In genomic region chr3:183883291-183884096, GRCh38 we compare ENCODE assay signal across 9 cellular contexts. TPM values are rescaled to one million over a fixed set of nuclear protein-coding genes. Genes with fewer than 3 reads are reported as not detected.
A peak's percentile ranks its signal among the peaks of the same experiment; 100 is the strongest.
DNase-seq lines count a peak whose midpoint lies in the region; FAIRE-seq and TF ChIP-seq lines count a peak whose summit lies in the region.
"Had no signal": no experiment of that assay in that cellular context is flagged by ENCODE, and none has a peak within 500 bp of the region (broad histone marks: within the 10 kb centered on the region; RNA-seq: fewer than 3 reads in every experiment).

No MANE protein-coding gene starts in this region.

- H3K4me3 Mint-ChIP-seq in CD8-positive, alpha-beta memory T cell: peak overlapping the region; percentile 86 to 97 (median 90)
- H3K4me3 Mint-ChIP-seq in osteocyte (ENCODE audit: unreplicated experiment): peak overlapping the region; percentile 96

- CTCF ChIA-PET in CD8-positive, alpha-beta memory T cell (lab: Charles Lee): interaction anchor here (0.9 to 2.5 kb wide), 15 partner anchors 8 to 568 kb away, joined by 3 to 13 read pairs (median 6); partner anchors contain the start of genes ABCC5 and EEF1AKMT4
- CTCF ChIA-PET in endothelial cell of umbilical vein (lab: Charles Lee): interaction anchor here (0.9 to 3.0 kb wide), 16 partner anchors 9 to 406 kb away, joined by 3 to 16 read pairs (median 4); partner anchors contain the start of genes ABCC5 and MAP6D1

- dilution Hi-C loops in endothelial cell of umbilical vein (cut with MboI; ENCODE audit: extremely low pct_ligation_motif_present, low sequenced_read_pairs): no loop called here

- H3K79me2 ChIP-seq in OCI-LY1 (ENCODE audit: insufficient read depth, low read length): peaks cover 57% of the 10 kb centered on the region
- peaks cover 43% of the 10 kb centered on the region for H3K79me2 ChIP-seq in endothelial cell of umbilical vein (ENCODE audit: control insufficient read depth, insufficient read depth, low read length)

- H3K27me3 ChIP-seq in CD8-positive, alpha-beta memory T cell (ENCODE audit: insufficient read depth, low read length, poor library complexity, severe bottlenecking): no peaks in the 10 kb centered on the region
- H3K27me3 ChIP-seq in OCI-LY1 (ENCODE audit: insufficient read depth, low read length) (no peaks in the 10 kb centered on the region), endothelial cell of umbilical vein (ENCODE audit: control insufficient read depth in 2 of 2, insufficient read depth in 2 of 2, low read length in 2 of 2) (no peaks in the 10 kb centered on the region)

- intact Hi-C loops in endothelial cell of umbilical vein (cut with micrococcal nuclease): loop anchor here (1.0 to 5.0 kb wide), 4 partner anchors 58 to 761 kb away; partner anchors contain the start of gene MAP6D1

- TF ChIP-seq CTCF in OCI-LY1 (IDR thresholded peaks at IDR 0.05; ENCODE audit: low read length): no peak
- TF ChIP-seq CTCF in endothelial cell of umbilical vein (IDR thresholded peaks at IDR 0.05; ENCODE audit: extremely low read depth in 1 of 2, insufficient read depth in 1 of 2, low read depth in 1 of 2, low read length in 2 of 2): no peak
- no peak for TF ChIP-seq CTCF in osteocyte (IDR thresholded peaks at IDR 0.05)

- no peaks in the 10 kb centered on the region for H3K9me1 ChIP-seq in endothelial cell of umbilical vein (replicated peaks; ENCODE audit: control insufficient read depth, extremely low read depth, insufficient read depth, low read length)

- H3K9me3 Mint-ChIP-seq in CD8-positive, alpha-beta memory T cell: no peaks in the 10 kb centered on the region
- H3K9me3 Mint-ChIP-seq in osteocyte (ENCODE audit: unreplicated experiment): no peaks in the 10 kb centered on the region

- H3K9ac ChIP-seq in OCI-LY1 (ENCODE audit: low read length): peak overlapping the region; percentile 90
- H3K9ac ChIP-seq in endothelial cell of umbilical vein (replicated peaks; ENCODE audit: extremely low read depth, insufficient read depth, low read length): peak overlapping the region; percentile 56

- POLR2A ChIA-PET in CD8-positive, alpha-beta memory T cell (lab: Charles Lee): interaction anchor here (1.0 kb wide), 1 partner anchor 12 kb away, joined by 3 read pairs; no protein-coding TSS in a partner anchor
- POLR2A ChIA-PET in endothelial cell of umbilical vein (lab: Charles Lee): interaction anchor here (0.6 kb wide), 1 partner anchor 15 kb away, joined by 4 read pairs; no protein-coding TSS in a partner anchor

- H2AFZ ChIP-seq in OCI-LY1 (ENCODE audit: low read length) (no peak overlapping the region), endothelial cell of umbilical vein (ENCODE audit: low read depth, low read length) (no peak overlapping the region)

- H3K27ac Mint-ChIP-seq in CD8-positive, alpha-beta memory T cell: peak overlapping the region in 7 of 8 donors; percentile 73 to 96 (median 85)
- H3K27ac Mint-ChIP-seq in osteocyte (ENCODE audit: unreplicated experiment): peak overlapping the region; percentile 94

- H3K4me2 ChIP-seq in OCI-LY1 (ENCODE audit: low read length) (peak overlapping the region; percentile 98), endothelial cell of umbilical vein (ENCODE audit: insufficient read depth, low read length) (peak overlapping the region; percentile 92)

- peak overlapping the region; percentile 81 for H3K27ac ChIP-seq in CD8-positive, alpha-beta memory T cell (ENCODE audit: low read depth, low read length)
- peak overlapping the region; percentile 84 for H3K27ac ChIP-seq in OCI-LY1 (ENCODE audit: low read depth, low read length, poor library complexity, severe bottlenecking)
- no peak overlapping the region for H3K27ac ChIP-seq in endothelial cell of umbilical vein (ENCODE audit: insufficient read depth, low read depth, low read length)

- no peaks in the 10 kb centered on the region for H3K9me3 ChIP-seq in CD8-positive, alpha-beta memory T cell (ENCODE audit: low read length)
- H3K9me3 ChIP-seq in OCI-LY1 (ENCODE audit: low read length) (no peaks in the 10 kb centered on the region), endothelial cell of umbilical vein (replicated peaks; ENCODE audit: control insufficient read depth, insufficient read depth, low read length) (no peaks in the 10 kb centered on the region)

- H3K4me1 ChIP-seq in CD8-positive, alpha-beta memory T cell (ENCODE audit: insufficient read depth, low read length): peaks cover 23% of the 10 kb centered on the region
- H3K4me1 ChIP-seq in OCI-LY1 (ENCODE audit: insufficient read depth, low read length, severe bottlenecking): peaks cover 22% of the 10 kb centered on the region
- peaks cover 11% of the 10 kb centered on the region for H3K4me1 ChIP-seq in endothelial cell of umbilical vein (ENCODE audit: control insufficient read depth, extremely low read depth, insufficient read depth, low read length)

- BruUV-seq in endothelial cell of umbilical vein (replicated peaks; lab: Mats Ljungman, UMichigan): TSS peak; percentile 55

- peaks cover 0 to 2% of the 10 kb centered on the region in 2 donors for H3K27me3 Mint-ChIP-seq in CD8-positive, alpha-beta memory T cell
- peaks cover 4% of the 10 kb centered on the region for H3K27me3 Mint-ChIP-seq in osteocyte (ENCODE audit: unreplicated experiment)

- H3K36me3 ChIP-seq in CD8-positive, alpha-beta memory T cell (ENCODE audit: insufficient read depth, low read length): no peaks in the 10 kb centered on the region
- H3K36me3 ChIP-seq in OCI-LY1 (ENCODE audit: insufficient read depth, low read length) (peaks cover 13% of the 10 kb centered on the region; the same call in 1 of the 2 replicates), endothelial cell of umbilical vein (ENCODE audit: control insufficient read depth in 2 of 2, extremely low read depth in 1 of 2, insufficient read depth in 2 of 2, low read length in 2 of 2) (no peaks in the 10 kb centered on the region)

- H4K20me1 ChIP-seq in OCI-LY1 (ENCODE audit: insufficient read depth, low read length) (no peaks in the 10 kb centered on the region), endothelial cell of umbilical vein (replicated peaks; ENCODE audit: control insufficient read depth, extremely low read depth, insufficient read depth, low read length) (no peaks in the 10 kb centered on the region)

- no peaks in the 10 kb centered on the region for H3K9me2 ChIP-seq in OCI-LY1 (ENCODE audit: low read depth, low read length)

- no peak for TF ChIP-seq POLR2A in endothelial cell of umbilical vein (IDR thresholded peaks at IDR 0.05; ENCODE audit: low read depth, low read length)

- H3F3A ChIP-seq in OCI-LY1 (ENCODE audit: insufficient read depth, low read length): no peaks in the 10 kb centered on the region

- H3K36me3 Mint-ChIP-seq in CD8-positive, alpha-beta memory T cell: peaks cover 0 to 20% (median 1%) of the 10 kb centered on the region in 3 donors
- no peaks in the 10 kb centered on the region for H3K36me3 Mint-ChIP-seq in osteocyte (ENCODE audit: unreplicated experiment)

- FAIRE-seq in endothelial cell of umbilical vein (lab: Jason Lieb, UNC): peak; percentile 18
- FAIRE-seq: islet of Langerhans had no signal

- peaks cover 44 to 58% (median 57%) of the 10 kb centered on the region in 3 donors for H3K4me1 Mint-ChIP-seq in CD8-positive, alpha-beta memory T cell
- peaks cover 30% of the 10 kb centered on the region for H3K4me1 Mint-ChIP-seq in osteocyte (ENCODE audit: unreplicated experiment)

- no peak for DNase-seq in CD8-positive, alpha-beta memory T cell
- DNase-seq in endothelial cell of umbilical vein (ENCODE audit: low read depth, low spot score) (peak; percentile 5), osteocyte (ENCODE audit: extremely low spot score, unreplicated experiment) (peak; percentile 30), midbrain (lab: John Stamatoyannopoulos, UW) (no peak), OCI-M2 (lab: John Stamatoyannopoulos, UW; ENCODE audit: unreplicated experiment) (no peak), D341Med (ENCODE audit: low spot score) (no peak)
- DNase-seq in stimulated activated CD4-positive, alpha-beta T cell treated with anti-CD3 and anti-CD28 coated beads, Interleukin-12 subunit alpha, Interleukin-12 subunit beta, amount 100 ng/mL, for 4 hours: no peak

- peak overlapping the region; percentile 94 for H3K4me3 ChIP-seq in CD8-positive, alpha-beta memory T cell (ENCODE audit: low read length)
- peak overlapping the region; percentile 85 for H3K4me3 ChIP-seq in OCI-LY1 (ENCODE audit: low read depth, low read length, poor library complexity, severe bottlenecking)
- H3K4me3 ChIP-seq in endothelial cell of umbilical vein (replicated peaks in 1 of 3; ENCODE audit: insufficient read depth in 1 of 3, low read depth in 1 of 3, low read length in 3 of 3): peak overlapping the region; percentile 47 to 93 (median 85)

TF ChIP-seq in endothelial cell of umbilical vein, 7 proteins besides CTCF, POLR2A, EP300 and RAD21:
- TF ChIP-seq GATA2 (IDR thresholded peaks at IDR 0.05; ENCODE audit: insufficient read depth, insufficient read length, low read depth, low read length): no peak
- no peak for TF ChIP-seq JUN (IDR thresholded peaks at IDR 0.05; ENCODE audit: borderline replicate concordance, insufficient read depth, insufficient read length, low read depth)
TF ChIP-seq in endothelial cell of umbilical vein: peak in this region for 0.

RNA-seq across cellular contexts. Expression of gene PARL, which starts 1.2 kb away (rescaled TPM):
- total RNA-seq in CD8-positive, alpha-beta memory T cell: 10 to 100 TPM; 95.9 to 98.1 TPM
- polyA plus RNA-seq in CD8-positive, alpha-beta memory T cell: 93.4 TPM
- total RNA-seq in endothelial cell of umbilical vein (48.1 and 54.1 TPM in 2 replicates), osteocyte (45.5 and 52.3 TPM in 2 replicates)
- 33.7 and 38.8 TPM in 2 replicates for polyA plus RNA-seq in endothelial cell of umbilical vein
- 36.9 and 43.3 TPM in 2 replicates for polyA plus RNA-seq in endothelial cell of umbilical vein (2011; cell fraction: cytosol; rRNA removed)
- polyA plus RNA-seq in endothelial cell of umbilical vein (2011; cell fraction: nucleus; rRNA removed): 24.6 and 26.7 TPM in 2 replicates
- polyA plus RNA-seq in endothelial cell of umbilical vein (2012): 39.7 and 62.5 TPM in 2 replicates
- 27.7 and 32.5 TPM in 2 replicates for polyA minus RNA-seq in endothelial cell of umbilical vein
- polyA minus RNA-seq in endothelial cell of umbilical vein (2011; cell fraction: cytosol; rRNA and poly(A)+ RNA removed): 13.8 TPM
- 12.6 and 13.8 TPM in 2 replicates for polyA minus RNA-seq in endothelial cell of umbilical vein (2011; cell fraction: nucleus; rRNA and poly(A)+ RNA removed)

RNA-seq across cellular contexts. Expression of gene MAP6D1, which starts 58.1 kb away (rescaled TPM):
- 1 to 10 TPM; 3.7 to 3.8 TPM for total RNA-seq in CD8-positive, alpha-beta memory T cell
- polyA plus RNA-seq in CD8-positive, alpha-beta memory T cell: 3.6 TPM
- 3.2 and 3.5 TPM in 2 replicates for total RNA-seq in endothelial cell of umbilical vein
- 2.4 and 2.9 TPM in 2 replicates for polyA plus RNA-seq in endothelial cell of umbilical vein
- 2.1 and 2.9 TPM in 2 replicates for polyA plus RNA-seq in endothelial cell of umbilical vein (2011; cell fraction: cytosol; rRNA removed)
- polyA plus RNA-seq in endothelial cell of umbilical vein (2011; cell fraction: nucleus; rRNA removed): 2.7 and 2.9 TPM in 2 replicates
- polyA plus RNA-seq in endothelial cell of umbilical vein (2012): 2.6 and 3.9 TPM in 2 replicates
- 0.51 TPM in 1 of 2 replicates, not detected in the other for polyA minus RNA-seq in endothelial cell of umbilical vein
- polyA minus RNA-seq in endothelial cell of umbilical vein (2011; cell fraction: cytosol; rRNA and poly(A)+ RNA removed): not detected
- 1.6 TPM in 1 of 2 replicates, not detected in the other for polyA minus RNA-seq in endothelial cell of umbilical vein (2011; cell fraction: nucleus; rRNA and poly(A)+ RNA removed)
- total RNA-seq in osteocyte: 4.2 and 4.6 TPM in 2 replicates

Comparison
In these comparisons a context has a peak if more than half of its experiments do, and no peak if none do; other contexts are left out.
1. DNase-seq: peak in endothelial cell of umbilical vein (single experiment) and osteocyte (single experiment); none in CD8-positive, alpha-beta memory T cell (0 of 5), midbrain (single experiment), stimulated activated CD4-positive, alpha-beta T cell treated with anti-CD3 and anti-CD28 coated beads, Interleukin-12 subunit alpha, Interleukin-12 subunit beta, amount 100 ng/mL, for 4 hours (single experiment), OCI-M2 (single experiment) and D341Med (single experiment).
2. Peak in every context shown above with its lines, with median percentiles within 50 percentile points of each other: H3K4me3 ChIP-seq.